9 cellular contexts compared by ENCODE assay signal in the genomic region with DNA sequence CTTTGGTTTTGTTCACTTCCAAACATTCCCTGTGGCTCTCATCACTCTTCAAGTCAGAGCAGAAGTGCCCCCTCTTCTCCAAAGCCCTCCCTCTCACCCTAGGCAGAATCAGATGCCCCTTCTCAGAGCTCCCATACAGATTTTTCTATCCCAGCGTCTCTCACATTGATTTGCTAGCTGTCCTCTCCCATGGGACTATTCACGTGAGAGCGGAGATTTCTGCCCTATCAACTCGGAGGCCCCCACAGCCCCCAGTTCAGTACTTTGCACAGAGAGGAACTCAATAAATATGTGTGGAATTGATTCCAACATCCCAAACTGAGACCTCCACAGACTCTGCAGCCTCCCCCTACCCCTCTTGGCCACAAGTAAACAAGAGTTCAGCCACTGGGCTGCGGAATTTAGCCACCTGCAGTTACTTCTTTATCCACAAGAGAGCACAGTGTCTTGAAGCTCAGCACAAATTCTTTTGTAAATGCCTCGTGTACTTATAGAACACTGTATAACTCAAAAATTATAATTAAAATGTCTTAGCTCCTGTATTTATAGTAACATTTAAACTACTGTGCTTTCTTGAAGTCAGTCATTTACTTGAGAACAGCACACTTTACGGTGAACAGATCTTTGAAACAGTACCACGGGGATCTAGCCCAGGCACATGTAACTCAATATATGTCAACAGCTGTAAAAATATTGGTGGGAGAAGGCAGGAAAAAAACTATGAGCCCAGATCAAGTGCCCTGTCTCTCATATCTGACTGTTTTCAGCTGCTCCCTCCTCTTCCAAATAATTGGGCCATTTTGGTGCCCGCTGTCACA.
DNase-seq lines count a peak whose midpoint lies in the region; ATAC-seq and TF ChIP-seq lines count a peak whose summit lies in the region.
"Had no signal": no experiment of that assay in that cellular context is flagged by ENCODE, and none has a peak within 500 bp of the region (broad histone marks: within the 10 kb centered on the region; RNA-seq: fewer than 3 reads in every experiment).

No MANE protein-coding gene starts in this region.

- H3K36me3 Mint-ChIP-seq in CD4-positive, alpha-beta memory T cell, result no peaks in the 10 kb centered on the region

- POLR2A ChIA-PET in A673 (lab: Charles Lee; ENCODE audit: low non-redundant PET) (interaction anchor here (0.5 kb wide), 1 partner anchor 40 kb away, joined by 3 read pairs; no protein-coding TSS in a partner anchor), GM10248 (lab: Yijun Ruan, JAX) (no interaction called here)
- POLR2A ChIA-PET in CD4-positive, alpha-beta memory T cell (lab: Charles Lee; ENCODE audit: partially characterized antibody), result no interaction called here

- BruUV-seq in A673 (replicated peaks; lab: Mats Ljungman, UMichigan), result no TSS peak

- WGBS in HUES64, result 52% methylated on average over 8 of the region's 9 CpGs

- intact Hi-C loops in A673 (cut with micrococcal nuclease; ENCODE audit: unreplicated experiment), result loop anchor here (2.0 to 10.0 kb wide), 5 partner anchors 36 to 366 kb away; partner anchors contain the start of gene ZNF423
- intact Hi-C loops in CD4-positive, alpha-beta memory T cell (cut with micrococcal nuclease), result no loop called here

- ATAC-seq in HG03108 (IDR thresholded peaks at IDR 0.05; ENCODE audit: unreplicated experiment), result no peak

- TF ChIP-seq CTCF in A673 (conservative IDR thresholded peaks at IDR 0.05; ENCODE audit: low read depth, low read length), result peak; percentile 80
- TF ChIP-seq CTCF in GM10248 (IDR thresholded peaks at IDR 0.05; ENCODE audit: control extremely low read depth, extremely low read depth, low read depth, missing control alignments), result no peak

- no peak overlapping the region for H3K4me3 Mint-ChIP-seq in CD4-positive, alpha-beta memory T cell
- H3K4me3 Mint-ChIP-seq: stimulated activated naive CD8-positive, alpha-beta T cell treated with anti-CD3 and anti-CD28 coated beads, Interleukin-15, Interleukin-2, amounts not matched to agents 100 ng/mL and 50 ng/mL, for 24 hours had no signal

- no peaks in the 10 kb centered on the region for H3K4me1 Mint-ChIP-seq in CD4-positive, alpha-beta memory T cell

- CTCF ChIA-PET in A673 (lab: Charles Lee), result interaction anchor here (0.5 to 2.1 kb wide), 13 partner anchors 24 to 870 kb away, joined by 3 to 13 read pairs (median 6); no protein-coding TSS in a partner anchor
- CTCF ChIA-PET in CD4-positive, alpha-beta memory T cell (lab: Charles Lee; ENCODE audit: partially characterized antibody), result no interaction called here
- CTCF ChIA-PET in GM10248 (lab: Yijun Ruan, JAX), result interaction anchor here (0.9 to 1.4 kb wide), 3 partner anchors 14 to 35 kb away, joined by 3 to 4 read pairs (median 3); no protein-coding TSS in a partner anchor

- no peak overlapping the region for H3K27ac Mint-ChIP-seq in CD4-positive, alpha-beta memory T cell
- H3K27ac Mint-ChIP-seq: stimulated activated naive CD8-positive, alpha-beta T cell treated with anti-CD3 and anti-CD28 coated beads, Interleukin-15, Interleukin-2, amounts not matched to agents 100 ng/mL and 50 ng/mL, for 24 hours had no signal

- no peaks in the 10 kb centered on the region for H3K9me3 Mint-ChIP-seq in CD4-positive, alpha-beta memory T cell
- H3K9me3 Mint-ChIP-seq: stimulated activated naive CD8-positive, alpha-beta T cell treated with anti-CD3 and anti-CD28 coated beads, Interleukin-15, Interleukin-2, amounts not matched to agents 100 ng/mL and 50 ng/mL, for 24 hours had no signal

- H3K9ac ChIP-seq in HUES64 (ENCODE audit: low read depth, low read length) (peak overlapping the region; percentile 55), SK-N-MC (ENCODE audit: insufficient read length) (peak overlapping the region; percentile 29)

- peak overlapping the region; percentile 27 for H3K4me3 ChIP-seq in A673 (ENCODE audit: low read depth, low read length, poor library complexity, severe bottlenecking)
- peak overlapping the region; percentile 39 for H3K4me3 ChIP-seq in HUES64 (ENCODE audit: low read length)
- H3K4me3 ChIP-seq in SK-N-MC, result peak overlapping the region; percentile 67
- no peak overlapping the region for H3K4me3 ChIP-seq in CD4-positive, alpha-beta memory T cell (ENCODE audit: low read length in 2 of 2)

- DNase-seq in A673 (ENCODE audit: low spot score), result peak; percentile 66
- no peak for DNase-seq in SK-N-MC (ENCODE audit: low read depth, low spot score)
- DNase-seq in inferior parietal cortex (ENCODE audit: extremely low spot score), result peak; percentile 25
- DNase-seq in CD4-positive, alpha-beta memory T cell, result no peak
- no peak for DNase-seq in GM10248 (ENCODE audit: extremely low spot score)
- DNase-seq in GOT3 (lab: John Stamatoyannopoulos, UW), result no peak

- H3K9me3 ChIP-seq in A673 (ENCODE audit: low read depth, low read length, poor library complexity, severe bottlenecking) (no peaks in the 10 kb centered on the region), HUES64 (ENCODE audit: insufficient read depth, low read depth, low read length) (no peaks in the 10 kb centered on the region), SK-N-MC (ENCODE audit: low read depth, low read length) (no peaks in the 10 kb centered on the region)
- H3K9me3 ChIP-seq in CD4-positive, alpha-beta memory T cell (ENCODE audit: control insufficient read depth in 1 of 2, low read length in 2 of 2), result no peaks in the 10 kb centered on the region

- peaks cover 0 to 3% of the 10 kb centered on the region in 2 donors for H3K27me3 Mint-ChIP-seq in CD4-positive, alpha-beta memory T cell
- H3K27me3 Mint-ChIP-seq: stimulated activated naive CD8-positive, alpha-beta T cell treated with anti-CD3 and anti-CD28 coated beads, Interleukin-15, Interleukin-2, amounts not matched to agents 100 ng/mL and 50 ng/mL, for 24 hours had no signal

- peaks cover 45% of the 10 kb centered on the region for H3K4me1 ChIP-seq in A673 (ENCODE audit: insufficient read depth, low read length, poor library complexity, severe bottlenecking)
- H3K4me1 ChIP-seq in HUES64 (ENCODE audit: insufficient read depth, low read length), result peaks cover 23% of the 10 kb centered on the region
- no peaks in the 10 kb centered on the region for H3K4me1 ChIP-seq in CD4-positive, alpha-beta memory T cell (ENCODE audit: insufficient read depth, low read length)

- H3K27me3 ChIP-seq in A673 (replicated peaks; ENCODE audit: insufficient read depth, low read depth, low read length, poor library complexity) (no peaks in the 10 kb centered on the region), HUES64 (ENCODE audit: insufficient read depth, low read length) (no peaks in the 10 kb centered on the region)
- H3K27me3 ChIP-seq in CD4-positive, alpha-beta memory T cell (ENCODE audit: insufficient read depth, low read length), result no peaks in the 10 kb centered on the region

- H3K36me3 ChIP-seq in A673 (ENCODE audit: insufficient read depth, low read length, poor library complexity, severe bottlenecking) (no peaks in the 10 kb centered on the region), HUES64 (ENCODE audit: insufficient read depth, low read length) (no peaks in the 10 kb centered on the region), SK-N-MC (ENCODE audit: insufficient read depth, low read length) (no peaks in the 10 kb centered on the region)
- no peaks in the 10 kb centered on the region for H3K36me3 ChIP-seq in CD4-positive, alpha-beta memory T cell (ENCODE audit: insufficient read depth, low read length)

- H3K27ac ChIP-seq in A673 (ENCODE audit: low read depth, low read length, poor library complexity, severe bottlenecking) (peak overlapping the region; percentile 74), HUES64 (ENCODE audit: low read depth, low read length) (peak overlapping the region; percentile 83), SK-N-MC (peak overlapping the region; percentile 77)
- no peak overlapping the region for H3K27ac ChIP-seq in CD4-positive, alpha-beta memory T cell (ENCODE audit: low read depth, low read length)

Comparison
In these comparisons a context has a peak if more than half of its experiments do, and no peak if none do; other contexts are left out.
1. DNase-seq: peak in A673 (single experiment) and inferior parietal cortex (single experiment); none in SK-N-MC (single experiment), CD4-positive, alpha-beta memory T cell (0 of 5), GM10248 (single experiment) and GOT3 (single experiment).
2. H3K4me3 ChIP-seq: peak in A673 (single experiment), HUES64 (single experiment) and SK-N-MC (single experiment); none in CD4-positive, alpha-beta memory T cell (0 of 2).